1 cellular context compared by ENCODE assay signal in the genomic region with DNA sequence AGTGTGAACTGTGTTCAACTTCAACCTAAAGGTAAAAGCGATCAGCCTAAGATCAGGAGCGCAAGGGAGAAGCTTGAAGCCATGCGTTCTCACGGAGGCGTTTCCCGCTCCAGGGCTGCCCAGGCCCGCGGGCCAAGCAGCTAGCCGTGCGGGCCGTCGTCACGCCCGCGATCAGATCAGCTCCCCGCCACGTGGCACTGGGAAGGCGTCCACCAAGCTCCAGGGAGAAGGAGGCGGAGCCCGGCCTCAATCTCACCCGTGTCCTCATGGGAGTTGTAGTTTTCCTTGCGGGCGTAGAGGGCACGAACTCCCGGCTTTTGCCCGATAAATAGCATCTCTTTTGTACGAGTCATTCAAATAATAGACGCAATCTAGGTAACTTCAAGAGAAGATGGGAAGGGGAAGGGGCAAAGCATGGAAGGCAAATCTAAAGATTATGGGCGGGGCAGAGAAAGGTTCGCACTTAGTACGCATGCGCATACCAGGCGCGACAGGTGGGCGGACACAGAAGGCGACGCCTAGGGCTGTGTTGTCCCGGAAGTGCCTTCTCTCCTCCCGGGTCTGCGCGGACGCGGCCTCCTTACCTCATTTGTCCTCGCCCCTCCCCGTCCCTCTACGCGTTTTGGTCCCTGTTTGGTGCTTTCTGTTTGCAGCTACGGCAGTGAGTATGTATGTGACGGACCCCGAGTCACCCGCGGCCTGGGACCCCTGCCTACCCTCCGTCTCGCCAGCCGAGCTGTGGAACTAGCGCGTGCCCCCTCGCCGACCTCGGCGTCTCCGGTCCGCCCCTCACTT.
TF ChIP-seq lines count a peak whose summit lies in the region.

No MANE protein-coding gene starts in this region.

TF ChIP-seq in HCT116, 20 proteins besides CTCF, POLR2A, EP300 and RAD21 (continued from another document):
- TF ChIP-seq, protein P1, sequence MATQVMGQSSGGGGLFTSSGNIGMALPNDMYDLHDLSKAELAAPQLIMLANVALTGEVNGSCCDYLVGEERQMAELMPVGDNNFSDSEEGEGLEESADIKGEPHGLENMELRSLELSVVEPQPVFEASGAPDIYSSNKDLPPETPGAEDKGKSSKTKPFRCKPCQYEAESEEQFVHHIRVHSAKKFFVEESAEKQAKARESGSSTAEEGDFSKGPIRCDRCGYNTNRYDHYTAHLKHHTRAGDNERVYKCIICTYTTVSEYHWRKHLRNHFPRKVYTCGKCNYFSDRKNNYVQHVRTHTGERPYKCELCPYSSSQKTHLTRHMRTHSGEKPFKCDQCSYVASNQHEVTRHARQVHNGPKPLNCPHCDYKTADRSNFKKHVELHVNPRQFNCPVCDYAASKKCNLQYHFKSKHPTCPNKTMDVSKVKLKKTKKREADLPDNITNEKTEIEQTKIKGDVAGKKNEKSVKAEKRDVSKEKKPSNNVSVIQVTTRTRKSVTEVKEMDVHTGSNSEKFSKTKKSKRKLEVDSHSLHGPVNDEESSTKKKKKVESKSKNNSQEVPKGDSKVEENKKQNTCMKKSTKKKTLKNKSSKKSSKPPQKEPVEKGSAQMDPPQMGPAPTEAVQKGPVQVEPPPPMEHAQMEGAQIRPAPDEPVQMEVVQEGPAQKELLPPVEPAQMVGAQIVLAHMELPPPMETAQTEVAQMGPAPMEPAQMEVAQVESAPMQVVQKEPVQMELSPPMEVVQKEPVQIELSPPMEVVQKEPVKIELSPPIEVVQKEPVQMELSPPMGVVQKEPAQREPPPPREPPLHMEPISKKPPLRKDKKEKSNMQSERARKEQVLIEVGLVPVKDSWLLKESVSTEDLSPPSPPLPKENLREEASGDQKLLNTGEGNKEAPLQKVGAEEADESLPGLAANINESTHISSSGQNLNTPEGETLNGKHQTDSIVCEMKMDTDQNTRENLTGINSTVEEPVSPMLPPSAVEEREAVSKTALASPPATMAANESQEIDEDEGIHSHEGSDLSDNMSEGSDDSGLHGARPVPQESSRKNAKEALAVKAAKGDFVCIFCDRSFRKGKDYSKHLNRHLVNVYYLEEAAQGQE (IDR thresholded peaks at IDR 0.05; ENCODE audit: low read depth) = no peak
- peak; percentile 33; the same call in 1 of the 2 replicates for TF ChIP-seq ZFX (IDR thresholded peaks at IDR 0.05)
- TF ChIP-seq CBX3 (IDR thresholded peaks at IDR 0.05; ENCODE audit: low read depth) = peak; percentile 100
- TF ChIP-seq, protein P2, sequence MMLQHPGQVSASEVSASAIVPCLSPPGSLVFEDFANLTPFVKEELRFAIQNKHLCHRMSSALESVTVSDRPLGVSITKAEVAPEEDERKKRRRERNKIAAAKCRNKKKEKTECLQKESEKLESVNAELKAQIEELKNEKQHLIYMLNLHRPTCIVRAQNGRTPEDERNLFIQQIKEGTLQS (IDR thresholded peaks at IDR 0.05) = no peak
